Comparison of ENCODE assay signal across 1 cellular context in the genomic region with DNA sequence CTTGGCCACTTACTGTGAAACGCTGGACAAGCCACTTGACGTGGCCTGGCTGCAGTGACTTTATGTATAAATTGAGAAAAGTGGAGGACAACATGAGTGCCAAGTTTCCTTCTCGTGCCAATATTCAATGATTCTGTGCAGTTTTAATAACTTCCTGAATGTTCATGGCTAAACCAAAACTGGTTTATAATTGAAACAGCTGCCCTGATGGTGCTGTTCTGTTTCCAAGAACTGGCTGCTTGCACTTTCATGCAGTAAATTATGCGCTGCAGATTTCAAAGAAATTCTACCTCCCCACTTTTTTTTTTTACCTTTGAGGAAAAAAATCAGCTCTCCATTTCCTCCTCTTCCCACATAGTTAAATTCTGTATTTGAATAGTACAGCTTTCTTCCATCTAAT.
TF ChIP-seq lines count a peak whose summit lies in the region.

No MANE protein-coding gene starts in this region.

TF ChIP-seq in GM12878, 131 proteins besides CTCF, POLR2A, EP300 and RAD21 (continued from another document):
- TF ChIP-seq ZNF24 (IDR thresholded peaks at IDR 0.05), result no peak
- TF ChIP-seq MYB (IDR thresholded peaks at IDR 0.05; ENCODE audit: borderline replicate concordance, low read depth, low read length), result no peak
